ENCODE assay signal across 10 cellular contexts in the genomic region with DNA sequence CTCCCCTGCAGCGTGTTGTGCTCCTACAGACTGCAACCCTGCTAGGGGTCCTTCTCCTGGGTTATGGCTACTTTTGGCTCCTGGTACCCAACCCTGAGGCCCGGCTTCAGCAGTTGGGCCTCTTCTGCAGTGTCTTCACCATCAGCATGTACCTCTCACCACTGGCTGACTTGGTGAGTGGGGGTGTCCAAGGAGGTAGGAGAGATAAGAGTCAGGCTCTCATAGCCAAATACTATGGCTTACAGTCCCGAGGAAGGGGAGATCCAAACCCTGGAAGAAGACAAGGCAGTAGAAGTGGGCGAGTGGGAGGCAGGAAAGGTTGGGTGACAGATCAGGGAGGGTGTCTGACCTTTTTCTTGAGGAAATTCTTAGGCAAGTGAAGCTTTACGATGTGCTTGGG. TPM values are rescaled to one million over a fixed set of nuclear protein-coding genes. Genes with fewer than 3 reads are reported as not detected.
DNase-seq lines count a peak whose midpoint lies in the region; ATAC-seq, FAIRE-seq and TF ChIP-seq lines count a peak whose summit lies in the region.
"Had no signal": no experiment of that assay in that cellular context is flagged by ENCODE, and none has a peak within 500 bp of the region (broad histone marks: within the 10 kb centered on the region; RNA-seq: fewer than 3 reads in every experiment).

No MANE protein-coding gene starts in this region.

- no peaks in the 10 kb centered on the region for H3K9me2 ChIP-seq in Karpas-422 (replicated peaks; ENCODE audit: insufficient read depth, low read length)

- no peak for DNase-seq in CD8-positive, alpha-beta memory T cell
- DNase-seq in Karpas-422 (no peak), astrocyte (ENCODE audit: low read depth) (no peak), HCEC 1CT (no peak), foreskin fibroblast (no peak)
- no peak for DNase-seq in naive thymus-derived CD8-positive, alpha-beta T cell
- DNase-seq in effector CD8-positive, alpha-beta T cell (lab: John Stamatoyannopoulos, UW) = no peak
- DNase-seq: activated CD8-positive, alpha-beta memory T cell treated with anti-CD3 and anti-CD28 coated beads, Interleukin-2, amount 50 U/mL, for 4 hours; Kasumi-1 had no signal

- TF ChIP-seq CTCF in astrocyte (IDR thresholded peaks at IDR 0.05; ENCODE audit: insufficient read depth, low read depth, low read length) = no peak
- no peak for TF ChIP-seq CTCF in foreskin fibroblast (IDR thresholded peaks at IDR 0.05; ENCODE audit: low read depth, low read length)

- H3K4me2 ChIP-seq in Karpas-422 (ENCODE audit: low read depth, low read length, poor library complexity, severe bottlenecking) (peak overlapping the region; percentile 77), astrocyte (ENCODE audit: low read length) (no peak overlapping the region)

- H3K4me1 Mint-ChIP-seq in CD8-positive, alpha-beta memory T cell = peaks cover 41 to 54% (median 54%) of the 10 kb centered on the region in 3 donors
- peaks cover 26% of the 10 kb centered on the region for H3K4me1 Mint-ChIP-seq in astrocyte (ENCODE audit: low read depth, unreplicated experiment)
- H3K4me1 Mint-ChIP-seq in naive thymus-derived CD8-positive, alpha-beta T cell = peaks cover 21 to 48% (median 45%) of the 10 kb centered on the region in 4 donors

- H3K27me3 Mint-ChIP-seq in CD8-positive, alpha-beta memory T cell = peaks cover 2 to 5% of the 10 kb centered on the region in 2 donors
- no peaks in the 10 kb centered on the region for H3K27me3 Mint-ChIP-seq in astrocyte (ENCODE audit: low read depth, unreplicated experiment)
- no peaks in the 10 kb centered on the region for H3K27me3 Mint-ChIP-seq in naive thymus-derived CD8-positive, alpha-beta T cell

- H3K4me1 ChIP-seq in CD8-positive, alpha-beta memory T cell (ENCODE audit: insufficient read depth, low read length) = peaks cover 25% of the 10 kb centered on the region
- H3K4me1 ChIP-seq in Karpas-422 (ENCODE audit: low read length) (peaks cover 39% of the 10 kb centered on the region), astrocyte (ENCODE audit: insufficient read depth, low read length) (peaks cover 22% of the 10 kb centered on the region)

- peaks cover 0 to 21% (median 3%) of the 10 kb centered on the region in 3 donors for H3K36me3 Mint-ChIP-seq in CD8-positive, alpha-beta memory T cell
- H3K36me3 Mint-ChIP-seq in astrocyte (ENCODE audit: low read depth, unreplicated experiment) = peaks cover 5% of the 10 kb centered on the region
- peaks cover 0 to 15% (median 0%) of the 10 kb centered on the region in 3 donors for H3K36me3 Mint-ChIP-seq in naive thymus-derived CD8-positive, alpha-beta T cell

- no peaks in the 10 kb centered on the region for H3K36me3 ChIP-seq in CD8-positive, alpha-beta memory T cell (ENCODE audit: insufficient read depth, low read length)
- H3K36me3 ChIP-seq in Karpas-422 (ENCODE audit: insufficient read depth, low read length) = peaks cover 4% of the 10 kb centered on the region; the same call in 1 of the 2 replicates
- peaks cover 3% of the 10 kb centered on the region for H3K36me3 ChIP-seq in astrocyte (ENCODE audit: insufficient read depth, low read length)

- H3K9ac ChIP-seq in Karpas-422 (ENCODE audit: low read length) (peak overlapping the region; percentile 84), astrocyte (ENCODE audit: low read length) (no peak overlapping the region)

- FAIRE-seq in astrocyte (lab: Jason Lieb, UNC) = no peak

- POLR2A ChIA-PET in CD8-positive, alpha-beta memory T cell (lab: Charles Lee) = no interaction called here
- POLR2A ChIA-PET in naive thymus-derived CD8-positive, alpha-beta T cell (lab: Charles Lee) = interaction anchor here (2.5 kb wide), 1 partner anchor 10 kb away, joined by 10 read pairs; the partner anchor contains the start of gene EFNA1

- no peak overlapping the region for H2AFZ ChIP-seq in Karpas-422 (ENCODE audit: low read length)
- no peak overlapping the region for H2AFZ ChIP-seq in astrocyte (ENCODE audit: low read depth, low read length)

- peak overlapping the region in 7 of 8 donors; percentile 41 to 100 (median 99) for H3K27ac Mint-ChIP-seq in CD8-positive, alpha-beta memory T cell
- H3K27ac Mint-ChIP-seq in astrocyte (ENCODE audit: unreplicated experiment) = no peak overlapping the region
- H3K27ac Mint-ChIP-seq in naive thymus-derived CD8-positive, alpha-beta T cell = peak overlapping the region; percentile 13 to 100 (median 98)

- H3K9me3 Mint-ChIP-seq in CD8-positive, alpha-beta memory T cell = no peaks in the 10 kb centered on the region
- no peaks in the 10 kb centered on the region for H3K9me3 Mint-ChIP-seq in astrocyte (ENCODE audit: unreplicated experiment)
- H3K9me3 Mint-ChIP-seq in naive thymus-derived CD8-positive, alpha-beta T cell = no peaks in the 10 kb centered on the region

- no peaks in the 10 kb centered on the region for H3K9me3 ChIP-seq in CD8-positive, alpha-beta memory T cell (ENCODE audit: low read length)
- H3K9me3 ChIP-seq in Karpas-422 (ENCODE audit: low read length) (no peaks in the 10 kb centered on the region), astrocyte (ENCODE audit: insufficient read depth, low read depth, low read length) (no peaks in the 10 kb centered on the region)

- H3K79me2 ChIP-seq in Karpas-422 (ENCODE audit: low read length) (peaks cover 29% of the 10 kb centered on the region), astrocyte (ENCODE audit: insufficient read depth, low read length) (peaks cover 33% of the 10 kb centered on the region)

- peak overlapping the region; percentile 93 for H3K27ac ChIP-seq in CD8-positive, alpha-beta memory T cell (ENCODE audit: low read depth, low read length)
- H3K27ac ChIP-seq in Karpas-422 (ENCODE audit: low read length) = peak overlapping the region; percentile 80; the same call in 1 of the 2 replicates
- no peak overlapping the region for H3K27ac ChIP-seq in astrocyte (ENCODE audit: low read depth, low read length)

- CTCF ChIA-PET in CD8-positive, alpha-beta memory T cell (lab: Charles Lee) = interaction anchor here (1.8 kb wide), 1 partner anchor 35 kb away, joined by 6 read pairs; the partner anchor contains the start of gene KRTCAP2

- no peaks in the 10 kb centered on the region for H4K20me1 ChIP-seq in Karpas-422 (ENCODE audit: insufficient read depth, low read depth, low read length)
- H4K20me1 ChIP-seq in astrocyte (ENCODE audit: insufficient read depth, low read length) = peaks cover 10% of the 10 kb centered on the region

- no peaks in the 10 kb centered on the region for H3K27me3 ChIP-seq in CD8-positive, alpha-beta memory T cell (ENCODE audit: insufficient read depth, low read length, poor library complexity, severe bottlenecking)
- no peaks in the 10 kb centered on the region for H3K27me3 ChIP-seq in Karpas-422 (ENCODE audit: low read length)
- no peaks in the 10 kb centered on the region for H3K27me3 ChIP-seq in astrocyte (ENCODE audit: insufficient read depth, low read length)

- H3K4me3 Mint-ChIP-seq in CD8-positive, alpha-beta memory T cell = peak overlapping the region; percentile 94 to 100 (median 98)
- H3K4me3 Mint-ChIP-seq in astrocyte (ENCODE audit: unreplicated experiment) = peak overlapping the region; percentile 92
- H3K4me3 Mint-ChIP-seq in naive thymus-derived CD8-positive, alpha-beta T cell = peak overlapping the region; percentile 47 to 100 (median 96)

- ATAC-seq in naive thymus-derived CD8-positive, alpha-beta T cell = no peak
- ATAC-seq in HG03280 (IDR thresholded peaks at IDR 0.05; ENCODE audit: unreplicated experiment) = no peak

- H3K4me3 ChIP-seq in CD8-positive, alpha-beta memory T cell (ENCODE audit: low read length) = no peak overlapping the region
- peak overlapping the region; percentile 73; the same call in 1 of the 2 replicates for H3K4me3 ChIP-seq in Karpas-422 (ENCODE audit: low read length)
- no peak overlapping the region for H3K4me3 ChIP-seq in astrocyte (ENCODE audit: insufficient read depth, low read depth, low read length)
- no peak overlapping the region for H3K4me3 ChIP-seq in foreskin fibroblast (ENCODE audit: low read depth in 1 of 2, low read length in 2 of 2)

RNA-seq across cellular contexts. Expression of gene SLC50A1, which starts 1.9 kb away (rescaled TPM):
- 10 to 100 TPM; 43.4 to 47.2 TPM for total RNA-seq in CD8-positive, alpha-beta memory T cell
- polyA plus RNA-seq in CD8-positive, alpha-beta memory T cell = 49.5 TPM
- 47.8 and 56.5 TPM in 2 replicates for total RNA-seq in Karpas-422 (2014; rRNA removed; shearing (Covaris generic); ENCODE audit: low replicate concordance)
- total RNA-seq in astrocyte = 22.8 and 25.4 TPM in 2 replicates
- total RNA-seq in naive thymus-derived CD8-positive, alpha-beta T cell = 10 to 100 TPM; 26.7 to 26.9 TPM
- polyA plus RNA-seq in naive thymus-derived CD8-positive, alpha-beta T cell = 10 to 100 TPM; 50.3 to 72.7 (median 62.3) TPM

RNA-seq across cellular contexts. Expression of gene DPM3, which starts 2.8 kb away (rescaled TPM):
- total RNA-seq in CD8-positive, alpha-beta memory T cell = 10 to 100 TPM; 38.9 to 40.9 TPM
- 120 TPM for polyA plus RNA-seq in CD8-positive, alpha-beta memory T cell
- 22.2 and 33.2 TPM in 2 replicates for total RNA-seq in Karpas-422 (2014; rRNA removed; shearing (Covaris generic); ENCODE audit: low replicate concordance)
- 31.0 and 36.2 TPM in 2 replicates for total RNA-seq in astrocyte
- 10 to 100 TPM; 45.2 to 59.8 TPM for total RNA-seq in naive thymus-derived CD8-positive, alpha-beta T cell
- 100 to 1,000 TPM; 103 to 159 (median 159) TPM for polyA plus RNA-seq in naive thymus-derived CD8-positive, alpha-beta T cell

RNA-seq across cellular contexts. Expression of gene EFNA1, which starts 9.9 kb away (rescaled TPM):
- total RNA-seq in CD8-positive, alpha-beta memory T cell = under 1 TPM; 0.16 to 0.31 TPM
- polyA plus RNA-seq in CD8-positive, alpha-beta memory T cell = 1.3 TPM
- total RNA-seq in Karpas-422 (2014; rRNA removed; shearing (Covaris generic); ENCODE audit: low replicate concordance) = not detected in 2 replicates
- 11.3 and 16.4 TPM in 2 replicates for total RNA-seq in astrocyte
- total RNA-seq in naive thymus-derived CD8-positive, alpha-beta T cell = 1 to 10 TPM; 8.5 to 8.6 TPM
- 10 to 100 TPM in 1 of 3 donors, 1 to 10 TPM in 2; 2.9 to 12.0 (median 7.7) TPM for polyA plus RNA-seq in naive thymus-derived CD8-positive, alpha-beta T cell

RNA-seq across cellular contexts. Expression of gene KRTCAP2, which starts 35.6 kb away (rescaled TPM):
- total RNA-seq in CD8-positive, alpha-beta memory T cell = 100 to 1,000 TPM; 181 to 207 TPM
- 576 TPM for polyA plus RNA-seq in CD8-positive, alpha-beta memory T cell
- total RNA-seq in Karpas-422 (2014; rRNA removed; shearing (Covaris generic); ENCODE audit: low replicate concordance) = 237 and 400 TPM in 2 replicates
- 161 TPM in 2 replicates for total RNA-seq in astrocyte
- 100 to 1,000 TPM; 148 to 152 TPM for total RNA-seq in naive thymus-derived CD8-positive, alpha-beta T cell
- 100 to 1,000 TPM; 453 to 495 (median 490) TPM for polyA plus RNA-seq in naive thymus-derived CD8-positive, alpha-beta T cell

RNA-seq across cellular contexts. Expression of gene TRIM46, which starts 36.1 kb away (rescaled TPM):
- 1 to 10 TPM; 6.4 to 7.3 TPM for total RNA-seq in CD8-positive, alpha-beta memory T cell
- 0.99 TPM for polyA plus RNA-seq in CD8-positive, alpha-beta memory T cell
- total RNA-seq in Karpas-422 (2014; rRNA removed; shearing (Covaris generic); ENCODE audit: low replicate concordance) = 5.1 and 19.2 TPM in 2 replicates
- total RNA-seq in astrocyte = 13.2 and 13.6 TPM in 2 replicates
- total RNA-seq in naive thymus-derived CD8-positive, alpha-beta T cell = 1 to 10 TPM; 4.0 to 4.1 TPM
- under 1 TPM; 0.40 to 0.92 (median 0.60) TPM for polyA plus RNA-seq in naive thymus-derived CD8-positive, alpha-beta T cell
